Comparison of ENCODE assay signal across 8 cellular contexts in genomic region chr3:175149675-175150074, GRCh38.
A peak's percentile ranks its signal among the peaks of the same experiment; 100 is the strongest.
DNase-seq lines count a peak whose midpoint lies in the region; ATAC-seq and TF ChIP-seq lines count a peak whose summit lies in the region.

No MANE protein-coding gene starts in this region.

- H3K4me1 Mint-ChIP-seq in nephron: peaks cover 21% of the 10 kb centered on the region
- peaks cover 7% of the 10 kb centered on the region for H3K4me1 Mint-ChIP-seq in nephron progenitor cell

- H3K27ac Mint-ChIP-seq in nephron (peak overlapping the region; percentile 31 to 35 (median 35)), nephron progenitor cell (no peak overlapping the region)

- no peaks in the 10 kb centered on the region for H3K27me3 Mint-ChIP-seq in nephron (ENCODE audit: low read depth)
- H3K27me3 Mint-ChIP-seq in nephron progenitor cell (ENCODE audit: low read depth, poor library complexity): no peaks in the 10 kb centered on the region

- peak; percentile 86 for ATAC-seq in GM19395 (IDR thresholded peaks at IDR 0.05; ENCODE audit: unreplicated experiment)

- H3K4me3 Mint-ChIP-seq in nephron (no peak overlapping the region), nephron progenitor cell (no peak overlapping the region)

- H3K9me3 Mint-ChIP-seq in nephron: no peaks in the 10 kb centered on the region
- H3K9me3 Mint-ChIP-seq in nephron progenitor cell: peaks cover 15% of the 10 kb centered on the region

- TF ChIP-seq CTCF in nephron (IDR thresholded peaks at IDR 0.05; ENCODE audit: unreplicated experiment in 3 of 3): no peak
- TF ChIP-seq CTCF in nephron progenitor cell (IDR thresholded peaks at IDR 0.05): no peak

- peak; percentile 92 for DNase-seq in HT-29 (ENCODE audit: low spot score)
- peak; percentile 98 for DNase-seq in NCI-H82 treated with DMSO at 0.1 percent for 48 hours (lab: John Stamatoyannopoulos, UW; ENCODE audit: unreplicated experiment)
- DNase-seq in effector CD8-positive, alpha-beta T cell (lab: John Stamatoyannopoulos, UW): no peak
- DNase-seq in nephron progenitor cell: no peak
- no peak for DNase-seq in T1000 (lab: John Stamatoyannopoulos, UW)
- no peak for DNase-seq in midbrain (lab: John Stamatoyannopoulos, UW)

- H3K36me3 Mint-ChIP-seq in nephron (ENCODE audit: low read depth): peaks cover 3% of the 10 kb centered on the region
- H3K36me3 Mint-ChIP-seq in nephron progenitor cell (ENCODE audit: low read depth): no peaks in the 10 kb centered on the region

Comparison
In these comparisons a context has a peak if more than half of its experiments do, and no peak if none do; other contexts are left out.
1. DNase-seq: peak in HT-29 (single experiment) and NCI-H82 treated with DMSO at 0.1 percent for 48 hours (single experiment); none in effector CD8-positive, alpha-beta T cell (single experiment), nephron progenitor cell (single experiment), T1000 (single experiment) and midbrain (single experiment).